ENCODE assay signal across 27 cellular contexts in genomic region chr13:28297341-28297740, GRCh38.
A peak's percentile ranks its signal among the peaks of the same experiment; 100 is the strongest.
DNase-seq lines count a peak whose midpoint lies in the region; ATAC-seq and TF ChIP-seq lines count a peak whose summit lies in the region.
"Had no signal": no experiment of that assay in that cellular context is flagged by ENCODE, and none has a peak within 500 bp of the region (broad histone marks: within the 10 kb centered on the region; RNA-seq: fewer than 3 reads in every experiment).

No MANE protein-coding gene starts in this region.

- no peak overlapping the region for H3K9ac ChIP-seq in NT2/D1 (ENCODE audit: insufficient read length, low read depth)

- H3K27ac Mint-ChIP-seq in osteocyte (ENCODE audit: unreplicated experiment): peak overlapping the region; percentile 3
- no peak overlapping the region for H3K27ac Mint-ChIP-seq in activated CD4-positive, alpha-beta T cell treated with anti-CD3 and anti-CD28 coated beads for 36 hours

- no peak for TF ChIP-seq CTCF in osteocyte (IDR thresholded peaks at IDR 0.05)

- intact Hi-C loops in activated CD4-positive, alpha-beta T cell treated with anti-CD3 and anti-CD28 coated beads for 36 hours (cut with DNase I, micrococcal nuclease): no loop called here

- POLR2A ChIA-PET in activated CD4-positive, alpha-beta T cell treated with anti-CD3 and anti-CD28 coated beads for 36 hours (lab: Charles Lee): no interaction called here

- H3K4me1 ChIP-seq in NT2/D1 (ENCODE audit: insufficient read depth, insufficient read length): peaks cover 6% of the 10 kb centered on the region
- H3K4me1 ChIP-seq: breast epithelium, colonic mucosa, SJSA1, testis, vagina had no signal

- H3K4me1 Mint-ChIP-seq in osteocyte (ENCODE audit: unreplicated experiment): peaks cover 15% of the 10 kb centered on the region
- peaks cover 18% of the 10 kb centered on the region for H3K4me1 Mint-ChIP-seq in activated CD4-positive, alpha-beta T cell treated with anti-CD3 and anti-CD28 coated beads for 36 hours

- H3K36me3 Mint-ChIP-seq in osteocyte (ENCODE audit: unreplicated experiment): peaks cover 33% of the 10 kb centered on the region
- peaks cover 21% of the 10 kb centered on the region for H3K36me3 Mint-ChIP-seq in activated CD4-positive, alpha-beta T cell treated with anti-CD3 and anti-CD28 coated beads for 36 hours (ENCODE audit: low read depth)

- H3K27me3 ChIP-seq in NT2/D1 (ENCODE audit: insufficient read depth, insufficient read length): no peaks in the 10 kb centered on the region
- H3K27me3 ChIP-seq: breast epithelium, colonic mucosa, SJSA1, spleen, testis, vagina had no signal

- no peak overlapping the region for H3K4me3 Mint-ChIP-seq in osteocyte (ENCODE audit: unreplicated experiment)
- H3K4me3 Mint-ChIP-seq in activated CD4-positive, alpha-beta T cell treated with anti-CD3 and anti-CD28 coated beads for 36 hours: no peak overlapping the region

- no peak for ATAC-seq in activated CD4-positive, alpha-beta T cell treated with anti-CD3 and anti-CD28 coated beads for 36 hours
- ATAC-seq in GM21381 (IDR thresholded peaks at IDR 0.05; ENCODE audit: unreplicated experiment): no peak

- H3K36me3 ChIP-seq in NT2/D1 (ENCODE audit: insufficient read depth, insufficient read length, low read length): peaks cover 3% of the 10 kb centered on the region
- H3K36me3 ChIP-seq: breast epithelium, colonic mucosa had no signal

- no peaks in the 10 kb centered on the region for H3K9me3 Mint-ChIP-seq in osteocyte (ENCODE audit: unreplicated experiment)
- no peaks in the 10 kb centered on the region for H3K9me3 Mint-ChIP-seq in activated CD4-positive, alpha-beta T cell treated with anti-CD3 and anti-CD28 coated beads for 36 hours (ENCODE audit: low read depth)

- CTCF ChIA-PET in activated CD4-positive, alpha-beta T cell treated with anti-CD3 and anti-CD28 coated beads for 36 hours (lab: Charles Lee): no interaction called here

- H3K9me3 ChIP-seq in NT2/D1 (ENCODE audit: insufficient read depth, low read length): no peaks in the 10 kb centered on the region
- H3K9me3 ChIP-seq: breast epithelium, colonic mucosa, SJSA1, spleen, testis, vagina had no signal

- no peaks in the 10 kb centered on the region for H3K27me3 Mint-ChIP-seq in osteocyte (ENCODE audit: unreplicated experiment)
- H3K27me3 Mint-ChIP-seq in activated CD4-positive, alpha-beta T cell treated with anti-CD3 and anti-CD28 coated beads for 36 hours: no peaks in the 10 kb centered on the region

- no peak overlapping the region for H3K4me3 ChIP-seq in NT2/D1 (ENCODE audit: insufficient read length, low read depth)
- H3K4me3 ChIP-seq: breast epithelium, colonic mucosa, SJSA1, spleen, testis, vagina had no signal

- peak; percentile 12 for DNase-seq in Daoy (ENCODE audit: low read depth)
- DNase-seq in NT2/D1 (ENCODE audit: low read depth, low spot score): peak; percentile 57
- peak; percentile 50 for DNase-seq in iPS DF 19.7 (ENCODE audit: low read depth, low spot score)
- DNase-seq in osteocyte (ENCODE audit: extremely low spot score, unreplicated experiment): no peak
- no peak for DNase-seq in NCI-H2029 (lab: John Stamatoyannopoulos, UW)
- no peak for DNase-seq in mesenteric fat pad (ENCODE audit: low spot score)
- no peak for DNase-seq in activated CD4-positive, alpha-beta T cell treated with anti-CD3 and anti-CD28 coated beads for 36 hours
- DNase-seq: activated CD4-positive, CD25-positive, alpha-beta regulatory T cell treated with anti-CD3 and anti-CD28 coated beads, Interleukin-2, amount 50 U/mL, for 72 hours; activated gamma-delta T cell; colonic mucosa; DMS 273 treated with DMSO at 0.1 percent for 48 hours; GDM1; Karpas-422; mammary epithelial cell; NCI-H1694; NCI-H2171 treated with DMSO at 0.1 percent for 48 hours; NCI-H526; retina; spleen; stimulated activated CD4-positive, alpha-beta T cell treated with anti-CD3 and anti-CD28 coated beads, Interleukin-4, amount 100 ng/mL, for 1 hour; stimulated activated naive CD4-positive, alpha-beta T cell treated with Interleukin-2 at 50 U/mL for 16 hours; T-helper 1 cell; testis had no signal

Comparison
In these comparisons a context has a peak if more than half of its experiments do, and no peak if none do; other contexts are left out.
1. DNase-seq: peak in Daoy (single experiment), NT2/D1 (single experiment) and iPS DF 19.7 (single experiment); none in osteocyte (single experiment), NCI-H2029 (single experiment), mesenteric fat pad (single experiment) and activated CD4-positive, alpha-beta T cell treated with anti-CD3 and anti-CD28 coated beads for 36 hours (single experiment).